ENCODE assay signal across 8 cellular contexts in genomic region chr3:197031315-197032285, GRCh38. TPM values are rescaled to one million over a fixed set of nuclear protein-coding genes. Genes with fewer than 3 reads are reported as not detected.
DNase-seq lines count a peak whose midpoint lies in the region; FAIRE-seq and TF ChIP-seq lines count a peak whose summit lies in the region.

No MANE protein-coding gene starts in this region.

- no peak overlapping the region for H3K27ac Mint-ChIP-seq in activated CD4-positive, alpha-beta memory T cell treated with anti-CD3 and anti-CD28 coated beads for 36 hours

- H3K36me3 ChIP-seq in small intestine (ENCODE audit: control insufficient read depth in 2 of 2, insufficient read depth in 2 of 2, low read length in 2 of 2) (no peaks in the 10 kb centered on the region), spleen (no peaks in the 10 kb centered on the region)

- CTCF ChIA-PET in activated CD4-positive, alpha-beta memory T cell treated with anti-CD3 and anti-CD28 coated beads for 36 hours (lab: Charles Lee), result interaction anchor here (1.3 to 4.9 kb wide), 5 partner anchors 9 to 156 kb away, joined by 6 to 45 read pairs (median 13); no protein-coding TSS in a partner anchor

- no peak for FAIRE-seq in small intestine (lab: Jason Lieb, UNC)

- DNase-seq in H4 (ENCODE audit: low spot score), result peak; percentile 95
- DNase-seq in activated CD4-positive, alpha-beta memory T cell treated with anti-CD3 and anti-CD28 coated beads for 36 hours, result peak; percentile 75
- peak; percentile 98 for DNase-seq in glomerular visceral epithelial cell (ENCODE audit: extremely low spot score)
- DNase-seq in small intestine, result peak; percentile 99
- no peak for DNase-seq in GOT3 (lab: John Stamatoyannopoulos, UW)
- no peak for DNase-seq in spleen
- DNase-seq in occipital lobe (lab: John Stamatoyannopoulos, UW), result no peak
- DNase-seq in NCI-H2107 (lab: John Stamatoyannopoulos, UW), result no peak

- no peaks in the 10 kb centered on the region for H3K36me3 Mint-ChIP-seq in activated CD4-positive, alpha-beta memory T cell treated with anti-CD3 and anti-CD28 coated beads for 36 hours

- POLR2A ChIA-PET in activated CD4-positive, alpha-beta memory T cell treated with anti-CD3 and anti-CD28 coated beads for 36 hours (lab: Charles Lee), result no interaction called here

- H3K9me3 ChIP-seq in small intestine (ENCODE audit: control insufficient read depth, low read depth) (no peaks in the 10 kb centered on the region), spleen (no peaks in the 10 kb centered on the region)

- intact Hi-C loops in activated CD4-positive, alpha-beta memory T cell treated with anti-CD3 and anti-CD28 coated beads for 36 hours (cut with micrococcal nuclease), result loop anchor here (1.0 kb wide), 1 partner anchor 19 kb away; no protein-coding TSS in a partner anchor
- intact Hi-C loops in spleen (cut with DNase I; ENCODE audit: low total_unique reads), result no loop called here

- no peaks in the 10 kb centered on the region for H3K9me3 Mint-ChIP-seq in activated CD4-positive, alpha-beta memory T cell treated with anti-CD3 and anti-CD28 coated beads for 36 hours

- H3K27me3 ChIP-seq in small intestine (ENCODE audit: control insufficient read depth in 2 of 2, insufficient read depth in 2 of 2, low read length in 2 of 2), result no peaks in the 10 kb centered on the region
- H3K27me3 ChIP-seq in spleen (replicated peaks in 1 of 7), result peaks cover 0 to 84% (median 21%) of the 10 kb centered on the region in 7 donors

- no peak overlapping the region for H3K4me3 Mint-ChIP-seq in activated CD4-positive, alpha-beta memory T cell treated with anti-CD3 and anti-CD28 coated beads for 36 hours

- H3K4me1 ChIP-seq in small intestine (ENCODE audit: control insufficient read depth in 2 of 2, insufficient read depth in 1 of 2, low read depth in 1 of 2, low read length in 1 of 2), result peaks cover 0 to 3% of the 10 kb centered on the region in 2 donors
- H3K4me1 ChIP-seq in spleen, result peaks cover 6 to 35% (median 18%) of the 10 kb centered on the region in 6 donors

- WGBS in small intestine, 3 donors, result 20 to 40% (median 25%) methylated on average over 12 of the region's 12 CpGs
- 43 to 68% (median 53%) methylated on average over 11 to 12 of the region's 12 CpGs for WGBS in spleen, 5 donors

- no peak for TF ChIP-seq CTCF in spleen (IDR thresholded peaks at IDR 0.05 in 8 of 11, conservative IDR thresholded peaks at IDR 0.05 in 3 of 11)

- peaks cover 3% of the 10 kb centered on the region for H3K27me3 Mint-ChIP-seq in activated CD4-positive, alpha-beta memory T cell treated with anti-CD3 and anti-CD28 coated beads for 36 hours

- H3K4me1 Mint-ChIP-seq in activated CD4-positive, alpha-beta memory T cell treated with anti-CD3 and anti-CD28 coated beads for 36 hours (ENCODE audit: low read depth), result peaks cover 18% of the 10 kb centered on the region

- H3K4me3 ChIP-seq in small intestine (ENCODE audit: low read depth in 1 of 2, low read length in 2 of 2) (no peak overlapping the region), spleen (no peak overlapping the region)

- no peak for TF ChIP-seq POLR2A in spleen (IDR thresholded peaks at IDR 0.05)

- H3K27ac ChIP-seq in small intestine (ENCODE audit: low read depth in 1 of 2, low read length in 1 of 2) (peak overlapping the region in 1 of 2 donors; percentile 65), spleen (no peak overlapping the region)

RNA-seq across cellular contexts. Expression of gene MELTF, which starts 2.0 kb away (rescaled TPM):
- total RNA-seq in H4 (2014; rRNA removed; shearing (Covaris generic)), result 4.9 and 7.0 TPM in 2 replicates
- 1 to 10 TPM; 6.0 TPM for total RNA-seq in activated CD4-positive, alpha-beta memory T cell treated with anti-CD3 and anti-CD28 coated beads for 36 hours
- polyA plus RNA-seq in small intestine (1 to 10 TPM; 6.5 to 9.8 (median 7.0) TPM), spleen (under 1 TPM; 0.41 to 0.77 (median 0.67) TPM)
- total RNA-seq in spleen (1 to 10 TPM in 5 of 7 donors, under 1 TPM in 2; 0.65 to 3.9 (median 1.8) TPM), occipital lobe (1.7 TPM)

Comparison
In these comparisons a context has a peak if more than half of its experiments do, and no peak if none do; other contexts are left out.
1. DNase-seq: peak in H4 (single experiment), activated CD4-positive, alpha-beta memory T cell treated with anti-CD3 and anti-CD28 coated beads for 36 hours (single experiment), glomerular visceral epithelial cell (single experiment) and small intestine (single experiment); none in GOT3 (single experiment), spleen (single experiment), occipital lobe (single experiment) and NCI-H2107 (single experiment).